9 cellular contexts compared by ENCODE assay signal in the genomic region with DNA sequence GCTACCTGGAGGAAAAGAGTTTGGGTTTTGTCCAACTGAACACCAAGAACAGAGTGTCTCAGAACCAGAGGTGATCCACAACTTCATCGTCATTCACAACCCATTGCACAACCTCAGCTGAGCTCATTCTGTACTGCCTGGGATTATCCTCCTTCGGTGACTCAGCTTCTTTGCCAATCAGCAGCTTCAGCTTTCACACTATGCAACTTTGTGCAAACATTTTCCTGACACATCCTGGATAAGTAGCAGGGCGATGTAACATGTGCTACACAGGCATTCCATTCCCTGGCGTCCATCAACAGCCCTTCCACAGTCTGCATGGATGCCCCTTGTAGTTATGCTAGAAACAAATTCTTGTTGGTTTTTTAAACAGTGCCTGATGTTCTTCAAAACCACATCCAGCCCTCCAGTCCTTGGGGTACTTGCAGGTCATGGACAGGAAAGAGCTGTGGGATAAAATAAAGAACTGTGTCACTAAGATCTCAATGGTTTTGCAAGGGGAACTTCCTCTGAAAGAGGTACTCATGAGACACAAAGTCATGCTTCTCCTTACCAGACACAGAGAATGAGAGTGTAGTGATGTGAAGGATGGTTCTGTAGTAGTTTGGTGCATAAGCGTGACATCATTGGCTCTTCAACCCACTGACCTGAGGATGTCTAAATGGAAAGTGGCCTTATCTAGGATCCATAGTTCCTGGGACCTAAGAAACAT.
DNase-seq lines count a peak whose midpoint lies in the region; ATAC-seq and TF ChIP-seq lines count a peak whose summit lies in the region.
"Had no signal": no experiment of that assay in that cellular context is flagged by ENCODE, and none has a peak within 500 bp of the region (broad histone marks: within the 10 kb centered on the region; RNA-seq: fewer than 3 reads in every experiment).

No MANE protein-coding gene starts in this region.

- no peak overlapping the region for H2AFZ ChIP-seq in GM23338

- H3K4me1 ChIP-seq in SJCRH30, result no peaks in the 10 kb centered on the region
- H3K4me1 ChIP-seq in GM23338 (ENCODE audit: insufficient read depth), result no peaks in the 10 kb centered on the region

- H3K27ac Mint-ChIP-seq in stimulated activated naive B cell treated with anti-CD40 and anti-IgM and Interleukin-4, amounts not matched to agents 10 μg/mL and 1 μg/mL and 100 μg/mL, for 72 hours, result peak overlapping the region; percentile 14
- H3K27ac Mint-ChIP-seq in GM23338, result no peak overlapping the region

- H3K9me3 ChIP-seq in SJCRH30 (replicated peaks), result no peaks in the 10 kb centered on the region

- H3K4me3 ChIP-seq in HFF-Myc (replicated peaks; ENCODE audit: low read depth, low read length) (no peak overlapping the region), SJCRH30 (no peak overlapping the region), fibroblast of the aortic adventitia (ENCODE audit: low read depth, low read length) (no peak overlapping the region), GM23338 (no peak overlapping the region)

- no peaks in the 10 kb centered on the region for H3K9me3 Mint-ChIP-seq in stimulated activated naive B cell treated with anti-CD40 and anti-IgM and Interleukin-4, amounts not matched to agents 10 μg/mL and 1 μg/mL and 100 μg/mL, for 72 hours
- H3K9me3 Mint-ChIP-seq in GM23338, result no peaks in the 10 kb centered on the region

- no peak overlapping the region for H3K4me3 Mint-ChIP-seq in stimulated activated naive B cell treated with anti-CD40 and anti-IgM and Interleukin-4, amounts not matched to agents 10 μg/mL and 1 μg/mL and 100 μg/mL, for 72 hours
- H3K4me3 Mint-ChIP-seq in GM23338, result no peak overlapping the region

- no peaks in the 10 kb centered on the region for H3K79me2 ChIP-seq in GM23338 (replicated peaks; ENCODE audit: insufficient read depth)

- DNase-seq in HFF-Myc (ENCODE audit: extremely low read depth, low read depth) (peak; percentile 92), SJCRH30 (peak; percentile 12 to 18), fibroblast of the aortic adventitia (ENCODE audit: low read depth) (peak; percentile 97), GM23338 (ENCODE audit: low spot score) (no peak), hepatic stellate cell (ENCODE audit: low spot score) (no peak)
- no peak for DNase-seq in stimulated activated naive B cell treated with anti-CD40 and anti-IgM and Interleukin-4, amounts not matched to agents 10 μg/mL and 1 μg/mL and 100 μg/mL, for 72 hours
- DNase-seq: effector CD4-positive, alpha-beta T cell; stimulated activated CD4-positive, alpha-beta T cell treated with anti-CD3 and anti-CD28 coated beads, Interleukin-4, amount 100 ng/mL, for 24 hours had no signal

- H3F3A ChIP-seq in GM23338 (replicated peaks; ENCODE audit: low read depth), result no peaks in the 10 kb centered on the region

- ATAC-seq in stimulated activated naive B cell treated with anti-CD40 and anti-IgM and Interleukin-4, amounts not matched to agents 10 μg/mL and 1 μg/mL and 100 μg/mL, for 72 hours (replicated peaks), result peak; percentile 43 to 63
- no peak for ATAC-seq in HG03520 (IDR thresholded peaks at IDR 0.05; ENCODE audit: unreplicated experiment)
- ATAC-seq in GM23338, result no peak

- H3K27ac ChIP-seq in SJCRH30 (no peak overlapping the region), GM23338 (ENCODE audit: low read depth) (no peak overlapping the region)

- H4K20me1 ChIP-seq in GM23338 (replicated peaks; ENCODE audit: insufficient read depth), result no peaks in the 10 kb centered on the region

- H3K27me3 ChIP-seq in SJCRH30, result no peaks in the 10 kb centered on the region
- H3K27me3 ChIP-seq in GM23338 (ENCODE audit: insufficient read depth), result no peaks in the 10 kb centered on the region

- H3K4me1 Mint-ChIP-seq in stimulated activated naive B cell treated with anti-CD40 and anti-IgM and Interleukin-4, amounts not matched to agents 10 μg/mL and 1 μg/mL and 100 μg/mL, for 72 hours, result no peaks in the 10 kb centered on the region
- H3K4me1 Mint-ChIP-seq in GM23338, result no peaks in the 10 kb centered on the region

- TF ChIP-seq CTCF in HFF-Myc (IDR thresholded peaks at IDR 0.05; ENCODE audit: low read depth, low read length, missing control alignments) (no peak), fibroblast of the aortic adventitia (IDR thresholded peaks at IDR 0.05; ENCODE audit: insufficient read depth, low read length) (no peak), GM23338 (conservative IDR thresholded peaks at IDR 0.05; ENCODE audit: low read depth in 2 of 2) (no peak)

- H3K36me3 ChIP-seq in SJCRH30 (no peaks in the 10 kb centered on the region), GM23338 (ENCODE audit: insufficient read depth) (no peaks in the 10 kb centered on the region)

- no peak overlapping the region for H3K4me2 ChIP-seq in GM23338

- no peaks in the 10 kb centered on the region; the same call in 1 of the 2 replicates for H3K9me2 ChIP-seq in GM23338 (ENCODE audit: insufficient read depth)

- no peaks in the 10 kb centered on the region for H3K27me3 Mint-ChIP-seq in stimulated activated naive B cell treated with anti-CD40 and anti-IgM and Interleukin-4, amounts not matched to agents 10 μg/mL and 1 μg/mL and 100 μg/mL, for 72 hours
- H3K27me3 Mint-ChIP-seq in GM23338 (ENCODE audit: insufficient read depth, low read depth, poor library complexity), result no peaks in the 10 kb centered on the region

- H3K36me3 Mint-ChIP-seq in stimulated activated naive B cell treated with anti-CD40 and anti-IgM and Interleukin-4, amounts not matched to agents 10 μg/mL and 1 μg/mL and 100 μg/mL, for 72 hours, result no peaks in the 10 kb centered on the region
- H3K36me3 Mint-ChIP-seq in GM23338 (ENCODE audit: low read depth), result no peaks in the 10 kb centered on the region

TF ChIP-seq in GM23338, 12 proteins besides CTCF, POLR2A, EP300 and RAD21:
- TF ChIP-seq CREB1 (CRISPR knock-in tag; IDR thresholded peaks at IDR 0.05; ENCODE audit: low read depth), result no peak

Comparison
In these comparisons a context has a peak if more than half of its experiments do, and no peak if none do; other contexts are left out.
1. DNase-seq: peak in HFF-Myc (single experiment), SJCRH30 (2 of 2) and fibroblast of the aortic adventitia (single experiment); none in stimulated activated naive B cell treated with anti-CD40 and anti-IgM and Interleukin-4, amounts not matched to agents 10 μg/mL and 1 μg/mL and 100 μg/mL, for 72 hours (single experiment), GM23338 (single experiment) and hepatic stellate cell (single experiment).
2. ATAC-seq: peak in stimulated activated naive B cell treated with anti-CD40 and anti-IgM and Interleukin-4, amounts not matched to agents 10 μg/mL and 1 μg/mL and 100 μg/mL, for 72 hours (2 of 2); none in HG03520 (single experiment) and GM23338 (single experiment).